8 cellular contexts compared by ENCODE assay signal in genomic region chr1:181033128-181033798, GRCh38. TPM values are rescaled to one million over a fixed set of nuclear protein-coding genes. Genes with fewer than 3 reads are reported as not detected.
DNase-seq lines count a peak whose midpoint lies in the region; ATAC-seq, FAIRE-seq and TF ChIP-seq lines count a peak whose summit lies in the region.

No MANE protein-coding gene starts in this region.

- no peaks in the 10 kb centered on the region for H3K9me1 ChIP-seq in endothelial cell of umbilical vein (replicated peaks; ENCODE audit: control insufficient read depth, extremely low read depth, insufficient read depth, low read length)

- TF ChIP-seq POLR2A in endothelial cell of umbilical vein (IDR thresholded peaks at IDR 0.05; ENCODE audit: low read depth, low read length), result no peak

- H3K27me3 ChIP-seq in CD4-positive, alpha-beta T cell (ENCODE audit: control insufficient read depth, insufficient read depth, low read length), result no peaks in the 10 kb centered on the region
- H3K27me3 ChIP-seq in endothelial cell of umbilical vein (ENCODE audit: control insufficient read depth in 2 of 2, insufficient read depth in 2 of 2, low read length in 2 of 2), result no peaks in the 10 kb centered on the region
- H3K27me3 ChIP-seq in aorta (ENCODE audit: control insufficient read depth in 1 of 2, insufficient read depth in 2 of 2, low read length in 1 of 2), result no peaks in the 10 kb centered on the region

- peak overlapping the region; percentile 65 for H2AFZ ChIP-seq in endothelial cell of umbilical vein (ENCODE audit: low read depth, low read length)

- peak; percentile 28 for ATAC-seq in CD4-positive, alpha-beta T cell (ENCODE audit: poor library complexity)
- ATAC-seq in GM19452 (IDR thresholded peaks at IDR 0.05; ENCODE audit: unreplicated experiment), result peak; percentile 32
- peak; percentile 37 to 41 for ATAC-seq in natural killer cell treated with Interleukin-12 subunit alpha and Interleukin-12 subunit beta and Interleukin-15 and Interleukin-18, amount 100 ng/mL, for 72 hours
- ATAC-seq in aorta (ENCODE audit: low FRiP score), result peak; percentile 83

- POLR2A ChIA-PET in CD4-positive, alpha-beta T cell (lab: Charles Lee), result interaction anchor here (0.5 to 4.1 kb wide), 19 partner anchors 9 to 1151 kb away, joined by 3 to 52 read pairs (median 4); partner anchors contain the start of genes ACBD6, IER5, STX6 and TOR1AIP1
- POLR2A ChIA-PET in endothelial cell of umbilical vein (lab: Charles Lee), result interaction anchor here (0.9 to 2.3 kb wide), 3 partner anchors 11 to 43 kb away, joined by 3 to 10 read pairs (median 3); partner anchors contain the start of gene STX6

- peaks cover 58% of the 10 kb centered on the region for H3K4me1 Mint-ChIP-seq in CD4-positive, alpha-beta T cell (ENCODE audit: low read depth)
- peaks cover 48 to 55% of the 10 kb centered on the region in 2 donors for H3K4me1 Mint-ChIP-seq in natural killer cell treated with Interleukin-12 subunit alpha and Interleukin-12 subunit beta and Interleukin-15 and Interleukin-18, amount 100 ng/mL, for 72 hours (ENCODE audit: low read depth in 2 of 2)

- intact Hi-C loops in CD4-positive, alpha-beta T cell (cut with DNase I, micrococcal nuclease), result loop anchor here (1.0 to 2.0 kb wide), 3 partner anchors 9 to 56 kb away; partner anchors contain the start of genes IER5 (in 1 of the 2) and STX6 (in 1 of the 2)
- intact Hi-C loops in endothelial cell of umbilical vein (cut with micrococcal nuclease) (no loop called here), aorta (cut with DNase I) (loop anchor here in 1 of 2 donors (1.0 to 10.0 kb wide), 2 partner anchors 11 to 52 kb away; partner anchors contain the start of genes IER5 and STX6)

- H3K36me3 ChIP-seq in endothelial cell of umbilical vein (ENCODE audit: control insufficient read depth in 2 of 2, extremely low read depth in 1 of 2, insufficient read depth in 2 of 2, low read length in 2 of 2), result no peaks in the 10 kb centered on the region
- no peaks in the 10 kb centered on the region for H3K36me3 ChIP-seq in aorta (ENCODE audit: control insufficient read depth in 1 of 2, insufficient read depth in 2 of 2, low read length in 1 of 2)

- CTCF ChIA-PET in CD4-positive, alpha-beta T cell (lab: Charles Lee), result interaction anchor here (0.6 to 1.4 kb wide), 3 partner anchors 15 to 125 kb away, joined by 3 to 6 read pairs (median 3); no protein-coding TSS in a partner anchor
- CTCF ChIA-PET in endothelial cell of umbilical vein (lab: Charles Lee), result interaction anchor here (0.7 to 8.7 kb wide), 11 partner anchors 9 to 390 kb away, joined by 3 to 174 read pairs (median 4); partner anchors contain the start of gene STX6

- dilution Hi-C loops in endothelial cell of umbilical vein (cut with MboI; ENCODE audit: extremely low pct_ligation_motif_present, low sequenced_read_pairs), result loop anchor here (10.0 kb wide), 1 partner anchor 132 kb away; no protein-coding TSS in a partner anchor

- H3K27me3 Mint-ChIP-seq in CD4-positive, alpha-beta T cell, result no peaks in the 10 kb centered on the region
- H3K27me3 Mint-ChIP-seq in natural killer cell treated with Interleukin-12 subunit alpha and Interleukin-12 subunit beta and Interleukin-15 and Interleukin-18, amount 100 ng/mL, for 72 hours, result peaks cover 0 to under 1% of the 10 kb centered on the region in 2 donors

- H3K4me3 Mint-ChIP-seq in CD4-positive, alpha-beta T cell, result peak overlapping the region; percentile 97
- peak overlapping the region; percentile 94 for H3K4me3 Mint-ChIP-seq in natural killer cell treated with Interleukin-12 subunit alpha and Interleukin-12 subunit beta and Interleukin-15 and Interleukin-18, amount 100 ng/mL, for 72 hours

- H3K9me3 Mint-ChIP-seq in CD4-positive, alpha-beta T cell, result no peaks in the 10 kb centered on the region
- H3K9me3 Mint-ChIP-seq in natural killer cell treated with Interleukin-12 subunit alpha and Interleukin-12 subunit beta and Interleukin-15 and Interleukin-18, amount 100 ng/mL, for 72 hours, result no peaks in the 10 kb centered on the region

- H3K9ac ChIP-seq in endothelial cell of umbilical vein (replicated peaks; ENCODE audit: extremely low read depth, insufficient read depth, low read length), result peak overlapping the region; percentile 11

- H3K4me1 ChIP-seq in endothelial cell of umbilical vein (ENCODE audit: control insufficient read depth, extremely low read depth, insufficient read depth, low read length) (peaks cover 10% of the 10 kb centered on the region), aorta (ENCODE audit: control insufficient read depth in 1 of 2, insufficient read depth in 2 of 2, low read length in 2 of 2) (peaks cover 6 to 7% of the 10 kb centered on the region in 2 donors)

- peak overlapping the region; percentile 87 for H3K4me2 ChIP-seq in endothelial cell of umbilical vein (ENCODE audit: insufficient read depth, low read length)

- peak in 2 of 10 experiments; percentile 33 to 36 for DNase-seq in CD4-positive, alpha-beta T cell
- peak; percentile 21 for DNase-seq in HK-2 (ENCODE audit: unreplicated experiment)
- peak; percentile 52 for DNase-seq in UCSD-AML1 (lab: John Stamatoyannopoulos, UW; ENCODE audit: unreplicated experiment)
- DNase-seq in endothelial cell of umbilical vein (ENCODE audit: low read depth, low spot score), result no peak
- no peak for DNase-seq in natural killer cell treated with Interleukin-12 subunit alpha and Interleukin-12 subunit beta and Interleukin-15 and Interleukin-18, amount 100 ng/mL, for 72 hours (ENCODE audit: low spot score)
- DNase-seq in aorta, result peak in 1 of 2 donors; percentile 64
- no peak for DNase-seq in GM19240 (ENCODE audit: insufficient read length, low spot score)

- no TSS peak for BruUV-seq in endothelial cell of umbilical vein (replicated peaks; lab: Mats Ljungman, UMichigan)

- no peaks in the 10 kb centered on the region for H3K9me3 ChIP-seq in CD4-positive, alpha-beta T cell (ENCODE audit: control insufficient read depth, low read length)
- H3K9me3 ChIP-seq in endothelial cell of umbilical vein (replicated peaks; ENCODE audit: control insufficient read depth, insufficient read depth, low read length) (no peaks in the 10 kb centered on the region), aorta (ENCODE audit: control insufficient read depth, low read length) (no peaks in the 10 kb centered on the region)

- H3K27ac ChIP-seq in CD4-positive, alpha-beta T cell (ENCODE audit: low read depth, low read length), result peak overlapping the region; percentile 87
- peak overlapping the region; percentile 18 for H3K27ac ChIP-seq in endothelial cell of umbilical vein (ENCODE audit: insufficient read depth, low read depth, low read length)
- peak overlapping the region; percentile 99 to 100 for H3K27ac ChIP-seq in aorta (ENCODE audit: low read depth in 1 of 2, low read length in 2 of 2)

- WGBS in aorta, 2 donors, result 26 to 27% methylated on average over 2 of the region's 2 CpGs

- H3K79me2 ChIP-seq in endothelial cell of umbilical vein (ENCODE audit: control insufficient read depth, insufficient read depth, low read length), result no peaks in the 10 kb centered on the region

- no peak for TF ChIP-seq CTCF in CD4-positive, alpha-beta T cell (IDR thresholded peaks at IDR 0.05)
- TF ChIP-seq CTCF in endothelial cell of umbilical vein (IDR thresholded peaks at IDR 0.05; ENCODE audit: extremely low read depth in 1 of 2, insufficient read depth in 1 of 2, low read depth in 1 of 2, low read length in 2 of 2), result no peak

- H3K36me3 Mint-ChIP-seq in CD4-positive, alpha-beta T cell (ENCODE audit: low read depth), result peaks cover 17% of the 10 kb centered on the region
- H3K36me3 Mint-ChIP-seq in natural killer cell treated with Interleukin-12 subunit alpha and Interleukin-12 subunit beta and Interleukin-15 and Interleukin-18, amount 100 ng/mL, for 72 hours, result peaks cover 6% of the 10 kb centered on the region

- H4K20me1 ChIP-seq in endothelial cell of umbilical vein (replicated peaks; ENCODE audit: control insufficient read depth, extremely low read depth, insufficient read depth, low read length), result no peaks in the 10 kb centered on the region

- H3K4me3 ChIP-seq in endothelial cell of umbilical vein (replicated peaks in 1 of 3; ENCODE audit: insufficient read depth in 1 of 3, low read depth in 1 of 3, low read length in 3 of 3) (peak overlapping the region in 1 of 3 experiments; percentile 43), aorta (ENCODE audit: low read length in 2 of 2) (peak overlapping the region; percentile 72 to 74)

- peak overlapping the region; percentile 92 for H3K27ac Mint-ChIP-seq in CD4-positive, alpha-beta T cell
- H3K27ac Mint-ChIP-seq in natural killer cell treated with Interleukin-12 subunit alpha and Interleukin-12 subunit beta and Interleukin-15 and Interleukin-18, amount 100 ng/mL, for 72 hours, result peak overlapping the region; percentile 96 to 99

- FAIRE-seq in endothelial cell of umbilical vein (lab: Jason Lieb, UNC), result no peak

RNA-seq across cellular contexts. Expression of gene MR1, which starts 0.5 kb away (rescaled TPM):
- 10 to 100 TPM; 16.2 to 18.1 TPM for total RNA-seq in CD4-positive, alpha-beta T cell
- total RNA-seq in endothelial cell of umbilical vein (1.1 and 1.3 TPM in 2 replicates), aorta (10 to 100 TPM; 22.0 to 23.9 TPM)
- polyA plus RNA-seq in endothelial cell of umbilical vein (1.5 and 2.5 TPM in 2 replicates), aorta (10 to 100 TPM in 1 of 2 donors, 1 to 10 TPM in 1; 3.8 to 14.8 TPM)
- 1.3 and 1.9 TPM in 2 replicates for polyA plus RNA-seq in endothelial cell of umbilical vein (2011; cell fraction: cytosol; rRNA removed)
- polyA plus RNA-seq in endothelial cell of umbilical vein (2011; cell fraction: nucleus; rRNA removed), result 0.84 and 0.93 TPM in 2 replicates
- 0.67 and 0.83 TPM in 2 replicates for polyA plus RNA-seq in endothelial cell of umbilical vein (2012)
- 2.9 and 5.4 TPM in 2 replicates for polyA minus RNA-seq in endothelial cell of umbilical vein
- 5.5 TPM for polyA minus RNA-seq in endothelial cell of umbilical vein (2011; cell fraction: cytosol; rRNA and poly(A)+ RNA removed)
- 1.3 and 1.9 TPM in 2 replicates for polyA minus RNA-seq in endothelial cell of umbilical vein (2011; cell fraction: nucleus; rRNA and poly(A)+ RNA removed)
- 10 to 100 TPM; 26.9 to 70.4 TPM for total RNA-seq in natural killer cell treated with Interleukin-12 subunit alpha and Interleukin-12 subunit beta and Interleukin-15 and Interleukin-18, amount 100 ng/mL, for 72 hours

RNA-seq across cellular contexts. Expression of gene STX6, which starts 10.6 kb away (rescaled TPM):
- total RNA-seq in CD4-positive, alpha-beta T cell, result 1 to 10 TPM; 4.9 to 5.1 TPM
- total RNA-seq in endothelial cell of umbilical vein (31.4 and 32.4 TPM in 2 replicates), aorta (10 to 100 TPM; 19.6 to 21.4 TPM)
- polyA plus RNA-seq in endothelial cell of umbilical vein (14.8 and 17.2 TPM in 2 replicates), aorta (10 to 100 TPM in 1 of 2 donors, 1 to 10 TPM in 1; 6.8 to 11.0 TPM)
- polyA plus RNA-seq in endothelial cell of umbilical vein (2011; cell fraction: cytosol; rRNA removed), result 17.5 and 17.8 TPM in 2 replicates
- 21.2 and 23.4 TPM in 2 replicates for polyA plus RNA-seq in endothelial cell of umbilical vein (2011; cell fraction: nucleus; rRNA removed)
- 19.7 and 24.2 TPM in 2 replicates for polyA plus RNA-seq in endothelial cell of umbilical vein (2012)
- polyA minus RNA-seq in endothelial cell of umbilical vein, result 45.0 and 48.5 TPM in 2 replicates
- polyA minus RNA-seq in endothelial cell of umbilical vein (2011; cell fraction: cytosol; rRNA and poly(A)+ RNA removed), result 10.7 TPM
- polyA minus RNA-seq in endothelial cell of umbilical vein (2011; cell fraction: nucleus; rRNA and poly(A)+ RNA removed), result 31.4 and 37.6 TPM in 2 replicates
- total RNA-seq in natural killer cell treated with Interleukin-12 subunit alpha and Interleukin-12 subunit beta and Interleukin-15 and Interleukin-18, amount 100 ng/mL, for 72 hours, result 10 to 100 TPM; 25.0 to 26.2 TPM

RNA-seq across cellular contexts. Expression of gene IER5, which starts 55.2 kb away (rescaled TPM):
- total RNA-seq in CD4-positive, alpha-beta T cell, result 10 to 100 TPM; 53.8 to 54.1 TPM
- total RNA-seq in endothelial cell of umbilical vein (14.4 and 14.9 TPM in 2 replicates), aorta (10 to 100 TPM; 11.4 to 42.2 TPM)
- polyA plus RNA-seq in endothelial cell of umbilical vein (5.0 and 6.6 TPM in 2 replicates), aorta (10 to 100 TPM in 1 of 2 donors, 1 to 10 TPM in 1; 7.4 to 11.5 TPM)
- polyA plus RNA-seq in endothelial cell of umbilical vein (2011; cell fraction: cytosol; rRNA removed), result 4.1 and 4.9 TPM in 2 replicates
- 4.7 and 5.1 TPM in 2 replicates for polyA plus RNA-seq in endothelial cell of umbilical vein (2011; cell fraction: nucleus; rRNA removed)
- 9.1 and 9.2 TPM in 2 replicates for polyA plus RNA-seq in endothelial cell of umbilical vein (2012)
- 5.8 and 6.9 TPM in 2 replicates for polyA minus RNA-seq in endothelial cell of umbilical vein
- 9.5 TPM for polyA minus RNA-seq in endothelial cell of umbilical vein (2011; cell fraction: cytosol; rRNA and poly(A)+ RNA removed)
- polyA minus RNA-seq in endothelial cell of umbilical vein (2011; cell fraction: nucleus; rRNA and poly(A)+ RNA removed), result 4.0 and 6.2 TPM in 2 replicates
- 10 to 100 TPM; 57.1 to 91.7 TPM for total RNA-seq in natural killer cell treated with Interleukin-12 subunit alpha and Interleukin-12 subunit beta and Interleukin-15 and Interleukin-18, amount 100 ng/mL, for 72 hours

Comparison
In these comparisons a context has a peak if more than half of its experiments do, and no peak if none do; other contexts are left out.
1. ATAC-seq: peak in every context shown above with its lines; median percentile 83 in aorta; 39 in natural killer cell treated with Interleukin-12 subunit alpha and Interleukin-12 subunit beta and Interleukin-15 and Interleukin-18, amount 100 ng/mL, for 72 hours; 32 in GM19452; 28 in CD4-positive, alpha-beta T cell.
2. DNase-seq: peak in HK-2 (single experiment) and UCSD-AML1 (single experiment); none in endothelial cell of umbilical vein (single experiment), natural killer cell treated with Interleukin-12 subunit alpha and Interleukin-12 subunit beta and Interleukin-15 and Interleukin-18, amount 100 ng/mL, for 72 hours (single experiment) and GM19240 (single experiment).
3. H3K27ac ChIP-seq: peak in every context shown above with its lines; median percentile 100 in aorta; 87 in CD4-positive, alpha-beta T cell; 18 in endothelial cell of umbilical vein.